In genomic region chr10:21526184-21526951, GRCh38 we compare ENCODE assay signal across 7 cellular contexts. TPM values are rescaled to one million over a fixed set of nuclear protein-coding genes. Genes with fewer than 3 reads are reported as not detected.
DNase-seq lines count a peak whose midpoint lies in the region; ATAC-seq and TF ChIP-seq lines count a peak whose summit lies in the region.

No MANE protein-coding gene starts in this region.

- H3K4me3 ChIP-seq in epithelial cell of esophagus (ENCODE audit: low read length), result peak overlapping the region; percentile 46

- H3K9me3 Mint-ChIP-seq in activated CD8-positive, alpha-beta memory T cell treated with anti-CD3 and anti-CD28 coated beads, Interleukin-2, amount 10 ng/mL, durations not matched to agents 7 days and 5 days (ENCODE audit: low read depth), result no peaks in the 10 kb centered on the region
- H3K9me3 Mint-ChIP-seq in mesothelial cell of epicardium, result no peaks in the 10 kb centered on the region

- CTCF ChIA-PET in activated CD8-positive, alpha-beta memory T cell treated with anti-CD3 and anti-CD28 coated beads, Interleukin-2, amount 10 ng/mL, durations not matched to agents 7 days and 5 days (lab: Charles Lee), result interaction anchor here (1.0 to 1.5 kb wide), 4 partner anchors 10 to 906 kb away, joined by 3 to 4 read pairs (median 3); no protein-coding TSS in a partner anchor

- H3K4me1 Mint-ChIP-seq in activated CD8-positive, alpha-beta memory T cell treated with anti-CD3 and anti-CD28 coated beads, Interleukin-2, amount 10 ng/mL, durations not matched to agents 7 days and 5 days, result peaks cover 25% of the 10 kb centered on the region
- peaks cover 62% of the 10 kb centered on the region for H3K4me1 Mint-ChIP-seq in mesothelial cell of epicardium

- peak; percentile 40 for ATAC-seq in GM18505 (IDR thresholded peaks at IDR 0.05; ENCODE audit: unreplicated experiment)
- peak; percentile 31 for ATAC-seq in HG02798 (IDR thresholded peaks at IDR 0.05; ENCODE audit: poor library complexity, unreplicated experiment)
- ATAC-seq in activated CD8-positive, alpha-beta memory T cell treated with anti-CD3 and anti-CD28 coated beads, Interleukin-2, amount 10 ng/mL, durations not matched to agents 7 days and 5 days, result peak; percentile 61

- peak; percentile 61 for DNase-seq in NCI-H460 (ENCODE audit: extremely low read depth, low read depth)
- peak; percentile 70 for DNase-seq in activated CD8-positive, alpha-beta memory T cell treated with anti-CD3 and anti-CD28 coated beads, Interleukin-2, amount 10 ng/mL, durations not matched to agents 7 days and 5 days
- DNase-seq in epithelial cell of esophagus (ENCODE audit: low read depth), result peak; percentile 54
- DNase-seq in mesothelial cell of epicardium (ENCODE audit: low spot score in 2 of 2, unreplicated experiment in 2 of 2), result peak; percentile 67 to 81
- DNase-seq in stimulated activated naive CD4-positive, alpha-beta T cell treated with Interleukin-2 at 50 U/mL for 16 hours (lab: John Stamatoyannopoulos, UW), result peak; percentile 69

- H3K36me3 Mint-ChIP-seq in activated CD8-positive, alpha-beta memory T cell treated with anti-CD3 and anti-CD28 coated beads, Interleukin-2, amount 10 ng/mL, durations not matched to agents 7 days and 5 days, result no peaks in the 10 kb centered on the region
- no peaks in the 10 kb centered on the region for H3K36me3 Mint-ChIP-seq in mesothelial cell of epicardium

- H3K27me3 Mint-ChIP-seq in activated CD8-positive, alpha-beta memory T cell treated with anti-CD3 and anti-CD28 coated beads, Interleukin-2, amount 10 ng/mL, durations not matched to agents 7 days and 5 days, result peaks cover 26% of the 10 kb centered on the region
- H3K27me3 Mint-ChIP-seq in mesothelial cell of epicardium (ENCODE audit: low read depth), result no peaks in the 10 kb centered on the region

- peak; percentile 42 for TF ChIP-seq POLR2A in GM18505 (IDR thresholded peaks at IDR 0.05; ENCODE audit: borderline replicate concordance, extremely low read depth, insufficient read depth, insufficient read length)

- TF ChIP-seq CTCF in epithelial cell of esophagus (IDR thresholded peaks at IDR 0.05; ENCODE audit: insufficient read depth, low read depth, low read length, missing control alignments), result no peak
- no peak for TF ChIP-seq CTCF in mesothelial cell of epicardium (IDR thresholded peaks at IDR 0.05; ENCODE audit: unreplicated experiment)

- H3K4me3 Mint-ChIP-seq in activated CD8-positive, alpha-beta memory T cell treated with anti-CD3 and anti-CD28 coated beads, Interleukin-2, amount 10 ng/mL, durations not matched to agents 7 days and 5 days, result peak overlapping the region; percentile 84
- H3K4me3 Mint-ChIP-seq in mesothelial cell of epicardium, result peak overlapping the region; percentile 89

- H3K27ac Mint-ChIP-seq in activated CD8-positive, alpha-beta memory T cell treated with anti-CD3 and anti-CD28 coated beads, Interleukin-2, amount 10 ng/mL, durations not matched to agents 7 days and 5 days, result peak overlapping the region; percentile 90
- peak overlapping the region; percentile 100 for H3K27ac Mint-ChIP-seq in mesothelial cell of epicardium

RNA-seq across cellular contexts. Expression of gene SKIDA1, which starts 0.9 kb away (rescaled TPM):
- total RNA-seq in NCI-H460 (2014; rRNA removed; shearing (Covaris generic)), result 1.3 TPM in 2 replicates
- 1.4 TPM in 2 replicates for polyA plus RNA-seq in NCI-H460 (2014; cell fraction: nucleus; rRNA removed)
- under 1 TPM; 0.26 to 0.29 TPM for total RNA-seq in activated CD8-positive, alpha-beta memory T cell treated with anti-CD3 and anti-CD28 coated beads, Interleukin-2, amount 10 ng/mL, durations not matched to agents 7 days and 5 days
- total RNA-seq in mesothelial cell of epicardium, result 9.7 to 10.4 TPM (median 9.7 TPM) in 3 replicates

RNA-seq across cellular contexts. Expression of gene MLLT10, which starts 7.7 kb away (rescaled TPM):
- 30.5 and 35.5 TPM in 2 replicates for total RNA-seq in NCI-H460 (2014; rRNA removed; shearing (Covaris generic))
- 23.2 and 27.7 TPM in 2 replicates for polyA plus RNA-seq in NCI-H460 (2014; cell fraction: nucleus; rRNA removed)
- 10 to 100 TPM; 42.2 to 65.2 TPM for total RNA-seq in activated CD8-positive, alpha-beta memory T cell treated with anti-CD3 and anti-CD28 coated beads, Interleukin-2, amount 10 ng/mL, durations not matched to agents 7 days and 5 days
- 56.1 to 64.4 TPM (median 62.5 TPM) in 3 replicates for total RNA-seq in mesothelial cell of epicardium

Comparison
In these comparisons a context has a peak if more than half of its experiments do, and no peak if none do; other contexts are left out.
1. Peak in every context shown above with its lines: DNase-seq, ATAC-seq and H3K4me3 ChIP-seq.